23 cellular contexts compared by ENCODE assay signal in the genomic region with DNA sequence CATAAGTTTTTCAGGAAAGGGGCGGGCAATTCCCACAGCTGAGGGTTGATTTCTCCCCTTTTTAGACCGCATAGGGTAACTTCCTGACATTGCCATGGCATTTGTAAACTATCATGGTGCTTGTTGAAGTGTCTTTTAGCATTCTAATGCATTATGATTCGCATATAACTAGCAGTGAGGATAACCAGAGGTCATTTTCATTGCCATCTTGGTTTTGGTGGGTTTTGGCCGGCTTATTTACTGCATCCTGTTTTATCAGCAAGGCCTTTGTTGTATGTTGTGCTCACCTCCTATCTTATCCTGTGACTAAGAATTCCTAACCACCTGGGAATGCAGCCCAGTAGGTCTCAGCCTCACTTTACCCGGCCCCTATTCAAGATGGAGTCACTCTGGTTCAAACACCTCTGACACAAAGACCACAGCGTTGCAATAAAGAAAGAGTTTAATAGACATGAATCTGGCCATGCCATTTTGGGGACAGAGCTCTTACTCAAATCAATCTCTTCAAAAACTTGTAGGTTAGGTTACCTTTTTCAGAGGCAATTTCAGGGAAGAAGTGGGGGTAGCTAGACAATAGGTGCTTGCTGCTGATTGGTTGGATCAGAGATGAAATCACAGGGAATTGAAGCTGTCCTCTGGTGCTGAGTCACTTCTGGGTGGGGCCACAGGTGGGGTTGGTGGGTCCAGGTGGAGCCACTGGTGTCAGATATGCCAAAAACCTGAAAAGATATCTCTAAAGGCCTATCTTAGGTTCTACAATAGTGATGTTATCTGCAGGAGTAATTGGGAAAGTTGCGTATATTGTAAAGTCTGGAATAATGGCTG. TPM values are rescaled to one million over a fixed set of nuclear protein-coding genes. Genes with fewer than 3 reads are reported as not detected.
A peak's percentile ranks its signal among the peaks of the same experiment; 100 is the strongest.
DNase-seq lines count a peak whose midpoint lies in the region; ATAC-seq, FAIRE-seq and TF ChIP-seq lines count a peak whose summit lies in the region.
"Had no signal": no experiment of that assay in that cellular context is flagged by ENCODE, and none has a peak within 500 bp of the region (broad histone marks: within the 10 kb centered on the region; RNA-seq: fewer than 3 reads in every experiment).

No MANE protein-coding gene starts in this region.

- dilution Hi-C loops in mammary epithelial cell (cut with HindIII; ENCODE audit: low sequenced_read_pairs) = no loop called here

- no peak overlapping the region for H2BK120ac ChIP-seq in mesendoderm (ENCODE audit: low read depth, low read length)

- TF ChIP-seq CTCF in A549 (IDR thresholded peaks at IDR 0.05) (no peak), mammary epithelial cell (conservative IDR thresholded peaks at IDR 0.05 in 1 of 2, IDR thresholded peaks at IDR 0.05 in 1 of 2; ENCODE audit: extremely low read depth in 1 of 2, insufficient read depth in 1 of 2, low read depth in 1 of 2, low read length in 2 of 2) (no peak)

- no peak overlapping the region for H3K4me3 ChIP-seq in A549
- H3K4me3 ChIP-seq in mammary epithelial cell (replicated peaks in 1 of 3; ENCODE audit: insufficient read depth in 1 of 3, low read depth in 2 of 3, low read length in 3 of 3) = no peak overlapping the region
- H3K4me3 ChIP-seq in mesendoderm (ENCODE audit: low read length) = no peak overlapping the region

- no TSS peak for BruUV-seq in mammary epithelial cell (replicated peaks; lab: Mats Ljungman, UMichigan)

- no peak overlapping the region for H2BK5ac ChIP-seq in mesendoderm (ENCODE audit: low read length)

- DNase-seq in A549 (ENCODE audit: low read depth in 1 of 2, low spot score in 1 of 2) = no peak
- peak; percentile 61 for DNase-seq in M059J (ENCODE audit: low read depth)
- DNase-seq in mammary epithelial cell = no peak
- DNase-seq in mesendoderm = peak; percentile 6
- DNase-seq in activated CD4-positive, alpha-beta T cell treated with anti-CD3 and anti-CD28 coated beads for 4 hours = no peak
- no peak for DNase-seq in LoVo (ENCODE audit: low spot score)
- no peak for DNase-seq in activated T-cell treated with anti-CD3 and anti-CD28 coated beads, Interleukin-2, amount 50 U/mL, for 4 hours
- DNase-seq: CD4-positive, CD25-positive, alpha-beta regulatory T cell; GOT3; HCEC 1CT; IMR-90; Karpas-422; MM.1S; NCI-H1048; NCI-H1417 treated with DMSO at 0.1 percent for 48 hours; NCI-H187; NCI-H526; OCI-M1; SHP77 treated with DMSO at 0.1 percent for 48 hours had no signal

- H3K27ac ChIP-seq in A549 (peak overlapping the region; percentile 87 to 90; a peak in 4 of 6 replicates), mammary epithelial cell (ENCODE audit: insufficient read depth, low read depth, low read length) (peak overlapping the region; percentile 8), mesendoderm (ENCODE audit: low read depth, low read length) (no peak overlapping the region)
- H3K27ac ChIP-seq: HL-60 had no signal

- no peaks in the 10 kb centered on the region for H3K9me3 Mint-ChIP-seq in activated T-cell treated with anti-CD3 and anti-CD28 coated beads, Interleukin-2, amount 50 U/mL, for 4 hours
- H3K9me3 Mint-ChIP-seq: CD4-positive, CD25-positive, alpha-beta regulatory T cell had no signal

- H3K9me3 ChIP-seq in A549 (no peaks in the 10 kb centered on the region), mammary epithelial cell (replicated peaks; ENCODE audit: insufficient read depth, low read length) (no peaks in the 10 kb centered on the region)

- no peak for TF ChIP-seq POLR2A in A549 (IDR thresholded peaks at IDR 0.05; ENCODE audit: low read length)

- H3K4me1 ChIP-seq in A549 (peaks cover 48% of the 10 kb centered on the region), mammary epithelial cell (ENCODE audit: insufficient read depth, low read length) (peaks cover 34% of the 10 kb centered on the region), mesendoderm (ENCODE audit: control insufficient read depth, low read depth, low read length) (no peaks in the 10 kb centered on the region)

- no peaks in the 10 kb centered on the region for H4K20me1 ChIP-seq in mammary epithelial cell (ENCODE audit: insufficient read depth, low read length)

- no peak for TF ChIP-seq EP300 in A549 (IDR thresholded peaks at IDR 0.05)

- no peak overlapping the region for H2AK5ac ChIP-seq in mesendoderm (ENCODE audit: low read length)

- WGBS in A549 (ENCODE audit: missing lambda C conversion rate) = 78% methylated on average over 7 of the region's 7 CpGs
- 93% methylated on average over 6 of the region's 7 CpGs for WGBS in mammary epithelial cell (ENCODE audit: low coverage, missing lambda C conversion rate)
- WGBS in mesendoderm (ENCODE audit: extremely low coverage, insufficient coverage, low lambda C conversion rate) = no CpG with 5 or more reads among the region's 7 CpGs

- H3K27me3 Mint-ChIP-seq in activated T-cell treated with anti-CD3 and anti-CD28 coated beads, Interleukin-2, amount 50 U/mL, for 4 hours (ENCODE audit: low read depth) = no peaks in the 10 kb centered on the region
- H3K27me3 Mint-ChIP-seq: CD4-positive, CD25-positive, alpha-beta regulatory T cell had no signal

- no peak overlapping the region for H3K4ac ChIP-seq in mesendoderm (ENCODE audit: low read depth, low read length)

- ATAC-seq in A549 (no peak), GM19023 (IDR thresholded peaks at IDR 0.05; ENCODE audit: unreplicated experiment) (no peak)
- no peak for ATAC-seq in activated T-cell treated with anti-CD3 and anti-CD28 coated beads, Interleukin-2, amount 50 U/mL, for 4 hours

- H3K4me2 ChIP-seq in A549 (no peak overlapping the region), mammary epithelial cell (ENCODE audit: insufficient read depth, low read depth, low read length) (no peak overlapping the region), mesendoderm (ENCODE audit: low read length) (no peak overlapping the region)

- POLR2A ChIA-PET in A549 (lab: Yijun Ruan, JAX) = no interaction called here

- intact Hi-C loops in mammary epithelial cell (cut with micrococcal nuclease) = loop anchor here (5.0 kb wide), 3 partner anchors 67 to 1127 kb away; partner anchors contain the start of gene TIPRL

- no peak overlapping the region for H2BK15ac ChIP-seq in mesendoderm (replicated peaks; ENCODE audit: low read depth)

- TF ChIP-seq RAD21 in A549 (conservative IDR thresholded peaks at IDR 0.05 in 1 of 2, IDR thresholded peaks at IDR 0.05 in 1 of 2) = no peak

- no peak overlapping the region for H3K23ac ChIP-seq in mesendoderm (ENCODE audit: low read length)

- H3K36me3 Mint-ChIP-seq in activated T-cell treated with anti-CD3 and anti-CD28 coated beads, Interleukin-2, amount 50 U/mL, for 4 hours (ENCODE audit: insufficient read depth) = peaks cover 20% of the 10 kb centered on the region

- CTCF ChIA-PET in A549 (lab: Yijun Ruan, JAX) (interaction anchor here (1.1 to 1.8 kb wide), 4 partner anchors 17 to 69 kb away, joined by 3 to 6 read pairs (median 3); no protein-coding TSS in a partner anchor), mammary epithelial cell (lab: Charles Lee; ENCODE audit: low non-redundant PET) (no interaction called here)

- H3K18ac ChIP-seq in mesendoderm (ENCODE audit: low read length) = no peak overlapping the region

- no peak overlapping the region for H3K4me3 Mint-ChIP-seq in activated T-cell treated with anti-CD3 and anti-CD28 coated beads, Interleukin-2, amount 50 U/mL, for 4 hours
- H3K4me3 Mint-ChIP-seq: CD4-positive, CD25-positive, alpha-beta regulatory T cell had no signal

- FAIRE-seq in A549 (lab: Jason Lieb, UNC) = no peak
- FAIRE-seq: GM12891, HTR-8/SVneo had no signal

- in situ Hi-C loops in mammary epithelial cell (cut with MboI; ENCODE audit: low sequenced_read_pairs in 2 of 2) = loop anchor here in 1 of 2 donors (25.0 kb wide), 1 partner anchor 217 kb away; no protein-coding TSS in a partner anchor

- H3K9ac ChIP-seq in mammary epithelial cell (ENCODE audit: insufficient read depth, low read length) = no peak overlapping the region
- H3K9ac ChIP-seq in mesendoderm (ENCODE audit: low read length) = no peak overlapping the region

- no peak overlapping the region for H4K8ac ChIP-seq in mesendoderm (ENCODE audit: low read depth, low read length)

- no peaks in the 10 kb centered on the region for H3K79me1 ChIP-seq in mesendoderm (ENCODE audit: low read length)

- no peak overlapping the region for H3K56ac ChIP-seq in mesendoderm (ENCODE audit: low read length)

- no peaks in the 10 kb centered on the region for H3K27me3 ChIP-seq in mammary epithelial cell (ENCODE audit: insufficient read depth, low read length)
- H3K27me3 ChIP-seq in mesendoderm (ENCODE audit: insufficient read depth, low read length, poor library complexity) = no peaks in the 10 kb centered on the region

- no peak overlapping the region for H4K5ac ChIP-seq in mesendoderm (ENCODE audit: low read length)

- H3K36me3 ChIP-seq in mammary epithelial cell (ENCODE audit: insufficient read depth, low read length) (no peaks in the 10 kb centered on the region), mesendoderm (ENCODE audit: control insufficient read depth, insufficient read depth, low read length) (no peaks in the 10 kb centered on the region)

- H3K79me2 ChIP-seq in mammary epithelial cell (ENCODE audit: insufficient read depth, low read length) (no peaks in the 10 kb centered on the region), mesendoderm (ENCODE audit: control insufficient read depth, insufficient read depth, low read length) (no peaks in the 10 kb centered on the region)

- peak overlapping the region; percentile 7 for H2AFZ ChIP-seq in mammary epithelial cell (ENCODE audit: low read depth, low read length)

- no peaks in the 10 kb centered on the region for H3K4me1 Mint-ChIP-seq in activated T-cell treated with anti-CD3 and anti-CD28 coated beads, Interleukin-2, amount 50 U/mL, for 4 hours (ENCODE audit: low read depth)
- H3K4me1 Mint-ChIP-seq: CD4-positive, CD25-positive, alpha-beta regulatory T cell had no signal

TF ChIP-seq in A549, 52 proteins besides CTCF, POLR2A, EP300 and RAD21 (continues in another document):
- TF ChIP-seq HOXB13 (CRISPR knock-in tag; IDR thresholded peaks at IDR 0.05; ENCODE audit: low read depth) = 0 out of 2 replicates have a peak, but pooled peaks have one; percentile 29
- no peak for TF ChIP-seq POLR2AphosphoS2 (conservative IDR thresholded peaks at IDR 0.05; ENCODE audit: low read length)

RNA-seq across cellular contexts. Expression of gene TBX19, which starts 23.3 kb away (rescaled TPM):
- 1.7 and 2.0 TPM in 2 replicates for polyA plus RNA-seq in A549 (2011; rRNA removed)
- 0.69 and 0.89 TPM in 2 replicates for polyA plus RNA-seq in A549 (2012; cell fraction: cytosol; rRNA removed)
- 2.6 and 2.9 TPM in 2 replicates for polyA plus RNA-seq in A549 (2012; cell fraction: nucleus; rRNA removed)
- 0.97 to 1.0 TPM (median 0.98 TPM) in 3 replicates for polyA plus RNA-seq in A549 (2017; fragmentation: RNase III; extraction: RNeasy Plus Mini Kit Qiagen cat#74134 plus additional on column Dnase treatment)
- polyA minus RNA-seq in A549 (2011; rRNA and poly(A)+ RNA removed) = 1.2 TPM in 2 replicates
- 0.54 and 1.1 TPM in 2 replicates for total RNA-seq in M059J (2014; rRNA removed; shearing (Covaris generic))
- total RNA-seq in mammary epithelial cell = under 1 TPM; 0.67 to 0.68 TPM
- polyA plus RNA-seq in mammary epithelial cell = 0.57 TPM
- polyA minus RNA-seq in mammary epithelial cell = not detected
- polyA plus RNA-seq in mesendoderm (2013, experiment 1 of 2) = 0.35 TPM
- polyA plus RNA-seq in mesendoderm (2013, experiment 2 of 2) = 0.34 TPM
- total RNA-seq in activated T-cell treated with anti-CD3 and anti-CD28 coated beads, Interleukin-2, amount 50 U/mL, for 4 hours = under 1 TPM; 0.47 to 0.57 (median 0.48) TPM

Comparison
In these comparisons a context has a peak if more than half of its experiments do, and no peak if none do; other contexts are left out.
1. DNase-seq: peak in M059J (single experiment) and mesendoderm (single experiment); none in A549 (0 of 2), mammary epithelial cell (single experiment), activated CD4-positive, alpha-beta T cell treated with anti-CD3 and anti-CD28 coated beads for 4 hours (0 of 2), LoVo (single experiment) and activated T-cell treated with anti-CD3 and anti-CD28 coated beads, Interleukin-2, amount 50 U/mL, for 4 hours (single experiment).